Comparison of ENCODE assay signal across 34 cellular contexts in the genomic region with DNA sequence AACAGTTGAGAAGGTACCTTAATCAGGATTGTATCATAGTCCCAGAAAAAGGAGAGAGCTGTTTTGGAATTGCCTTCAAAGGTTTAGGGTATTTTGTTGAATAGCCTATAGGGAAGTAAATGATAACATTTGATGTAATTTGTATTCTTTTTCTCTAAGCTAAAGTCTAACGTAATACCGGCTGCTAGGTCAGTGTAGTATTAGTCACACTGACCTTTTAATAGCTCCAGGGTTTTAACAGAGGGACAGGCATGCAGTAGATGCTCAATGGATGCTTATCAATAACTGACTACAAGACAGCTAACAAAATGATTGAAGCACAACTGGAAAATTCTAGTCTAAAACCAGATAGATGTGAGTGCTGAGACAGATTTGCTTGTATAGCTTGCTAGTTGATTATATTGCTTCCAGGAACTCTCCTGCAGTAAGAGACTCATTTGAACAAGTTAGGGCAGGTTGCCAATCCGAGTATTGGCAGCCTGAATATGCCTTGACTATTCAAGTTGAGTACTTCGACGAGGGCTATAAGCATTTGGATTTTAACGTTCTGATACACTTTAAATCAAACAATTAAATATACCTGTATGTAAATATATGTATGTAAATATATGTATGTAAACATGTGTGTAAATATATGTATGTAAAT. TPM values are rescaled to one million over a fixed set of nuclear protein-coding genes. Genes with fewer than 3 reads are reported as not detected.
DNase-seq lines count a peak whose midpoint lies in the region; ATAC-seq and TF ChIP-seq lines count a peak whose summit lies in the region.
"Had no signal": no experiment of that assay in that cellular context is flagged by ENCODE, and none has a peak within 500 bp of the region (broad histone marks: within the 10 kb centered on the region; RNA-seq: fewer than 3 reads in every experiment).

No MANE protein-coding gene starts in this region.

- H3K4me3 Mint-ChIP-seq in activated T-cell treated with anti-CD3 and anti-CD28 coated beads, Interleukin-2, amount 50 U/mL, for 24 hours = no peak overlapping the region
- H3K4me3 Mint-ChIP-seq: activated CD4-positive, alpha-beta memory T cell treated with anti-CD3 and anti-CD28 coated beads, Interleukin-2, amount 10 ng/mL, durations not matched to agents 7 days and 5 days; activated naive CD4-positive, alpha-beta T cell treated with anti-CD3 and anti-CD28 coated beads, Interleukin-2, amount 50 U/mL, for 24 hours; dendritic cell treated with granulocyte-macrophage colony-stimulating factor and Interleukin-4, amounts not matched to agents 40 ng/mL and 50 ng/mL, for 4 days; endodermal cell; immature natural killer cell; mesothelial cell of epicardium; naive thymus-derived CD4-positive, alpha-beta T cell; stimulated activated naive B cell treated with anti-CD40 and anti-IgM and Interleukin-4, amounts not matched to agents 10 μg/mL and 1 μg/mL and 100 μg/mL, for 72 hours had no signal

- in situ Hi-C loops in gastrocnemius medialis (cut with MboI; ENCODE audit: low sequenced_read_pairs in 4 of 4) = no loop called here

- TF ChIP-seq CTCF in RWPE2 (IDR thresholded peaks at IDR 0.05; ENCODE audit: poor library complexity, severe bottlenecking) (no peak), foreskin keratinocyte (conservative IDR thresholded peaks at IDR 0.05) (no peak), gastrocnemius medialis (IDR thresholded peaks at IDR 0.05 in 4 of 5, conservative IDR thresholded peaks at IDR 0.05 in 1 of 5) (no peak)

- no peak overlapping the region for H3K27ac Mint-ChIP-seq in activated T-cell treated with anti-CD3 and anti-CD28 coated beads, Interleukin-2, amount 50 U/mL, for 24 hours
- H3K27ac Mint-ChIP-seq: activated CD4-positive, alpha-beta memory T cell treated with anti-CD3 and anti-CD28 coated beads, Interleukin-2, amount 10 ng/mL, durations not matched to agents 7 days and 5 days; activated naive CD4-positive, alpha-beta T cell treated with anti-CD3 and anti-CD28 coated beads, Interleukin-2, amount 50 U/mL, for 24 hours; activated T-helper 2 cell treated with anti-CD3 and anti-CD28 coated beads, Interferon-gamma antibody, Interleukin-2, Interleukin-4, amounts not matched to agents 10 μg/mL and 5 μg/mL and 100 μg/mL, durations not matched to agents 14 hours and 24 hours and 36 hours; dendritic cell treated with granulocyte-macrophage colony-stimulating factor and Interleukin-4, amounts not matched to agents 40 ng/mL and 50 ng/mL, for 4 days; endodermal cell; immature natural killer cell; mesothelial cell of epicardium; naive thymus-derived CD4-positive, alpha-beta T cell; stimulated activated naive B cell treated with anti-CD40 and anti-IgM and Interleukin-4, amounts not matched to agents 10 μg/mL and 1 μg/mL and 100 μg/mL, for 72 hours had no signal

- H3K36me3 ChIP-seq in RWPE2 (ENCODE audit: low read depth) (no peaks in the 10 kb centered on the region), gastrocnemius medialis (no peaks in the 10 kb centered on the region)
- H3K36me3 ChIP-seq: BLaER1 treated with 17β-estradiol and CSF1 and Interleukin-3, amounts not matched to agents 10 nM and 100 nM; left ventricle myocardium inferior; suprapubic skin; vagina had no signal

- no peaks in the 10 kb centered on the region for H3K27me3 ChIP-seq in RWPE2 (ENCODE audit: insufficient read depth, poor library complexity, severe bottlenecking)
- H3K27me3 ChIP-seq in foreskin keratinocyte = no peaks in the 10 kb centered on the region
- no peaks in the 10 kb centered on the region for H3K27me3 ChIP-seq in gastrocnemius medialis
- H3K27me3 ChIP-seq: BLaER1 treated with 17β-estradiol and CSF1 and Interleukin-3, amounts not matched to agents 10 nM and 100 nM; suprapubic skin; vagina had no signal

- ATAC-seq in RWPE2 (ENCODE audit: low read depth) = peak; percentile 58
- ATAC-seq in foreskin keratinocyte = peak; percentile 86
- no peak for ATAC-seq in gastrocnemius medialis
- no peak for ATAC-seq in HG02763 (IDR thresholded peaks at IDR 0.05; ENCODE audit: unreplicated experiment)
- ATAC-seq: GM12878; naive thymus-derived CD4-positive, alpha-beta T cell; psoas muscle; SK-N-SH treated with all-trans-retinoic acid at 6 μM for 48 hours; stimulated activated naive B cell treated with anti-CD40 and anti-IgM and Interleukin-4, amounts not matched to agents 10 μg/mL and 1 μg/mL and 100 μg/mL, for 72 hours had no signal

- H3K4me1 Mint-ChIP-seq in activated T-cell treated with anti-CD3 and anti-CD28 coated beads, Interleukin-2, amount 50 U/mL, for 24 hours (ENCODE audit: low read depth) = no peaks in the 10 kb centered on the region
- H3K4me1 Mint-ChIP-seq: activated CD4-positive, alpha-beta memory T cell treated with anti-CD3 and anti-CD28 coated beads, Interleukin-2, amount 10 ng/mL, durations not matched to agents 7 days and 5 days; activated naive CD4-positive, alpha-beta T cell treated with anti-CD3 and anti-CD28 coated beads, Interleukin-2, amount 50 U/mL, for 24 hours; immature natural killer cell; stimulated activated naive B cell treated with anti-CD40 and anti-IgM and Interleukin-4, amounts not matched to agents 10 μg/mL and 1 μg/mL and 100 μg/mL, for 72 hours had no signal

- H3K27ac ChIP-seq in RWPE2 (ENCODE audit: poor library complexity, severe bottlenecking) (no peak overlapping the region), foreskin keratinocyte (no peak overlapping the region), gastrocnemius medialis (no peak overlapping the region)
- H3K27ac ChIP-seq: BLaER1 treated with 17β-estradiol and CSF1 and Interleukin-3, amounts not matched to agents 10 nM and 100 nM; left ventricle myocardium inferior; psoas muscle; suprapubic skin; vagina had no signal

- H3K9me3 ChIP-seq in RWPE2 (ENCODE audit: severe bottlenecking) = no peaks in the 10 kb centered on the region
- no peaks in the 10 kb centered on the region for H3K9me3 ChIP-seq in gastrocnemius medialis
- H3K9me3 ChIP-seq: BLaER1 treated with 17β-estradiol and CSF1 and Interleukin-3, amounts not matched to agents 10 nM and 100 nM; left ventricle myocardium inferior; psoas muscle; suprapubic skin; vagina had no signal

- intact Hi-C loops in gastrocnemius medialis (cut with DNase I; ENCODE audit: low total_unique reads) = no loop called here

- H3K4me3 ChIP-seq in RWPE2 (ENCODE audit: severe bottlenecking) = no peak overlapping the region
- H3K4me3 ChIP-seq in gastrocnemius medialis = no peak overlapping the region
- H3K4me3 ChIP-seq: BLaER1 treated with 17β-estradiol and CSF1 and Interleukin-3, amounts not matched to agents 10 nM and 100 nM; GM12878; left ventricle myocardium inferior; psoas muscle; suprapubic skin; vagina had no signal

- H3K4me1 ChIP-seq in RWPE2 (ENCODE audit: insufficient read depth, poor library complexity, severe bottlenecking) = peaks cover 3% of the 10 kb centered on the region
- H3K4me1 ChIP-seq in foreskin keratinocyte = no peaks in the 10 kb centered on the region
- H3K4me1 ChIP-seq in gastrocnemius medialis = peaks cover 0 to 3% of the 10 kb centered on the region in 2 donors
- H3K4me1 ChIP-seq: left ventricle myocardium inferior, suprapubic skin, vagina had no signal

- H3K36me3 Mint-ChIP-seq in activated T-cell treated with anti-CD3 and anti-CD28 coated beads, Interleukin-2, amount 50 U/mL, for 24 hours (ENCODE audit: low read depth) = no peaks in the 10 kb centered on the region
- H3K36me3 Mint-ChIP-seq: activated naive CD4-positive, alpha-beta T cell treated with anti-CD3 and anti-CD28 coated beads, Interleukin-2, amount 50 U/mL, for 24 hours; immature natural killer cell; mesothelial cell of epicardium; naive thymus-derived CD4-positive, alpha-beta T cell; stimulated activated naive B cell treated with anti-CD40 and anti-IgM and Interleukin-4, amounts not matched to agents 10 μg/mL and 1 μg/mL and 100 μg/mL, for 72 hours had no signal

- TF ChIP-seq POLR2A in gastrocnemius medialis (IDR thresholded peaks at IDR 0.05) = no peak

- H3K9me3 Mint-ChIP-seq in activated T-cell treated with anti-CD3 and anti-CD28 coated beads, Interleukin-2, amount 50 U/mL, for 24 hours = no peaks in the 10 kb centered on the region
- H3K9me3 Mint-ChIP-seq: activated CD4-positive, alpha-beta memory T cell treated with anti-CD3 and anti-CD28 coated beads, Interleukin-2, amount 10 ng/mL, durations not matched to agents 7 days and 5 days; activated naive CD4-positive, alpha-beta T cell treated with anti-CD3 and anti-CD28 coated beads, Interleukin-2, amount 50 U/mL, for 24 hours; activated T-helper 2 cell treated with anti-CD3 and anti-CD28 coated beads, Interferon-gamma antibody, Interleukin-2, Interleukin-4, amounts not matched to agents 10 μg/mL and 5 μg/mL and 100 μg/mL, durations not matched to agents 14 hours and 24 hours and 36 hours; dendritic cell treated with granulocyte-macrophage colony-stimulating factor and Interleukin-4, amounts not matched to agents 40 ng/mL and 50 ng/mL, for 4 days; endodermal cell; immature natural killer cell; mesothelial cell of epicardium; naive thymus-derived CD4-positive, alpha-beta T cell; stimulated activated naive B cell treated with anti-CD40 and anti-IgM and Interleukin-4, amounts not matched to agents 10 μg/mL and 1 μg/mL and 100 μg/mL, for 72 hours had no signal

- H3K27me3 Mint-ChIP-seq in activated T-cell treated with anti-CD3 and anti-CD28 coated beads, Interleukin-2, amount 50 U/mL, for 24 hours = peaks cover 18% of the 10 kb centered on the region
- H3K27me3 Mint-ChIP-seq: activated CD4-positive, alpha-beta memory T cell treated with anti-CD3 and anti-CD28 coated beads, Interleukin-2, amount 10 ng/mL, durations not matched to agents 7 days and 5 days; activated naive CD4-positive, alpha-beta T cell treated with anti-CD3 and anti-CD28 coated beads, Interleukin-2, amount 50 U/mL, for 24 hours; dendritic cell treated with granulocyte-macrophage colony-stimulating factor and Interleukin-4, amounts not matched to agents 40 ng/mL and 50 ng/mL, for 4 days had no signal

- DNase-seq in M059J (ENCODE audit: low read depth) = peak; percentile 35
- DNase-seq in NCI-H1092 treated with DMSO at 0.1 percent for 48 hours (lab: John Stamatoyannopoulos, UW) = peak; percentile 38
- DNase-seq in RWPE2 (ENCODE audit: low spot score) = no peak
- DNase-seq in foreskin keratinocyte = peak in 1 of 2 donors; percentile 71
- no peak for DNase-seq in activated T-cell treated with anti-CD3 and anti-CD28 coated beads, Interleukin-2, amount 50 U/mL, for 24 hours
- DNase-seq in gastrocnemius medialis = no peak
- DNase-seq in NCI-H82 treated with DMSO at 0.1 percent for 48 hours (lab: John Stamatoyannopoulos, UW; ENCODE audit: unreplicated experiment) = no peak
- DNase-seq: activated CD4-positive, alpha-beta memory T cell treated with anti-CD3 and anti-CD28 coated beads, Interleukin-2, amount 10 ng/mL, durations not matched to agents 7 days and 5 days; activated CD4-positive, CD25-positive, alpha-beta regulatory T cell treated with anti-CD3 and anti-CD28 coated beads, Interleukin-2, amount 50 U/mL, for 72 hours; activated CD8-positive, alpha-beta memory T cell treated with anti-CD3 and anti-CD28 coated beads, Interleukin-2, amount 50 U/mL, for 48 hours; EL; endodermal cell; immature natural killer cell; IMR-90; left ventricle myocardium inferior; naive thymus-derived CD4-positive, alpha-beta T cell; NCI-H1048; NCI-H2081; NCI-H69; OCI-M1; psoas muscle; stimulated activated CD4-positive, alpha-beta T cell treated with anti-CD3 and anti-CD28 coated beads, Interleukin-15, amount 100 ng/mL, for 24 hours; stimulated activated naive B cell treated with anti-CD40 and anti-IgM and Interleukin-4, amounts not matched to agents 10 μg/mL and 1 μg/mL and 100 μg/mL, for 72 hours; T-helper 2 cell had no signal

RNA-seq across cellular contexts. Expression of a gene that starts 16.5 kb away (rescaled TPM):
- 10.3 and 15.1 TPM in 2 replicates for total RNA-seq in M059J (2014; rRNA removed; shearing (Covaris generic))
- total RNA-seq in foreskin keratinocyte = 16.2 and 18.2 TPM in 2 replicates
- polyA plus RNA-seq in foreskin keratinocyte = 22.7 and 28.3 TPM in 2 replicates
- total RNA-seq in gastrocnemius medialis = 10 to 100 TPM; 20.9 to 45.6 (median 33.8) TPM

Comparison
In these comparisons a context has a peak if more than half of its experiments do, and no peak if none do; other contexts are left out.
1. DNase-seq: peak in M059J (single experiment) and NCI-H1092 treated with DMSO at 0.1 percent for 48 hours (single experiment); none in RWPE2 (single experiment), activated T-cell treated with anti-CD3 and anti-CD28 coated beads, Interleukin-2, amount 50 U/mL, for 24 hours (single experiment), gastrocnemius medialis (0 of 2) and NCI-H82 treated with DMSO at 0.1 percent for 48 hours (single experiment).
2. ATAC-seq: peak in RWPE2 (single experiment) and foreskin keratinocyte (single experiment); none in gastrocnemius medialis (0 of 2) and HG02763 (single experiment).